In genomic region chrX:136319600-136319999, GRCh38 we compare ENCODE assay signal across 2 cellular contexts.
TF ChIP-seq lines count a peak whose summit lies in the region.

No MANE protein-coding gene starts in this region.

TF ChIP-seq in HEK293, 187 proteins besides CTCF, POLR2A, EP300 and RAD21:
- TF ChIP-seq ZIC2 (tag by site-specific recombination; IDR thresholded peaks at IDR 0.05) (no peak), ZBTB1 (tag by site-specific recombination; IDR thresholded peaks at IDR 0.05) (no peak), ZNF366 (tag by site-specific recombination; conservative IDR thresholded peaks at IDR 0.05) (peak; percentile 69; the same call in 1 of the 2 replicates)

TF ChIP-seq in K562, 482 proteins besides CTCF, POLR2A, EP300 and RAD21:
- no peak for TF ChIP-seq KDM5B (IDR thresholded peaks at IDR 0.05; ENCODE audit: insufficient replicate concordance, low read depth, low read length)
- no peak for TF ChIP-seq ZNF146 (CRISPR knock-in tag; IDR thresholded peaks at IDR 0.05; ENCODE audit: unreplicated experiment)
- no peak for TF ChIP-seq RUNX1 (IDR thresholded peaks at IDR 0.05; ENCODE audit: low read depth)
- TF ChIP-seq IRF9 (tag; IDR thresholded peaks at IDR 0.05): no peak
- TF ChIP-seq MBD2 (IDR thresholded peaks at IDR 0.05; ENCODE audit: borderline replicate concordance, low read depth): no peak
- peak; percentile 84 for TF ChIP-seq DACH1 (IDR thresholded peaks at IDR 0.05; ENCODE audit: partially characterized antibody)
